26 cellular contexts compared by ENCODE assay signal in genomic region chr2:212289301-212289700, GRCh38.
"Had no signal": no experiment of that assay in that cellular context is flagged by ENCODE, and none has a peak within 500 bp of the region (broad histone marks: within the 10 kb centered on the region; RNA-seq: fewer than 3 reads in every experiment).

No MANE protein-coding gene starts in this region.

- DNase-seq: naive thymus-derived CD8-positive, alpha-beta T cell; nephron progenitor cell; nucleus accumbens; pancreas; right cardiac atrium; right lobe of liver; sigmoid colon; small intestine; stimulated activated CD4-positive, alpha-beta T cell treated with anti-CD3 and anti-CD28 coated beads, Interleukin-15, amount 100 ng/mL, for 24 hours; stimulated activated CD4-positive, alpha-beta T cell treated with anti-CD3 and anti-CD28 coated beads, Interleukin-2, amount 100 ng/mL, for 24 hours; stimulated activated CD4-positive, alpha-beta T cell treated with anti-CD3 and anti-CD28 coated beads, Interleukin-2, amount 100 ng/mL, for 48 hours; stimulated activated CD4-positive, alpha-beta T cell treated with anti-CD3 and anti-CD28 coated beads, Interleukin-4, amount 100 ng/mL, for 24 hours; stimulated activated naive B cell treated with anti-CD40 and anti-IgM and Interleukin-4, amounts not matched to agents 10 μg/mL and 1 μg/mL and 100 μg/mL, for 72 hours; stimulated activated naive CD4-positive, alpha-beta T cell treated with Interleukin-2 at 50 U/mL for 16 hours; stomach; thyroid gland; trophoblast cell; upper lobe of left lung had no signal

- H3K36me3 ChIP-seq: neutrophil, pancreas, prostate gland, right lobe of liver, sigmoid colon, stomach, thoracic aorta, thyroid gland, tibial nerve, upper lobe of left lung, vagina had no signal

- H3K4me3 ChIP-seq: pancreas, prostate gland, right lobe of liver, sigmoid colon, stomach, thoracic aorta, thyroid gland, tibial nerve, upper lobe of left lung, vagina had no signal

- H3K9me3 ChIP-seq: neutrophil, pancreas, prostate gland, right lobe of liver, sigmoid colon, stomach, thoracic aorta, thyroid gland, tibial nerve, upper lobe of left lung, vagina had no signal

- H3K27ac ChIP-seq: neutrophil, pancreas, prostate gland, right lobe of liver, sigmoid colon, stomach, thoracic aorta, thyroid gland, tibial nerve, upper lobe of left lung, vagina had no signal

- ATAC-seq: naive thymus-derived CD8-positive, alpha-beta T cell; natural killer cell treated with Interleukin-12 subunit alpha and Interleukin-12 subunit beta and Interleukin-15 and Interleukin-18, amount 100 ng/mL, for 72 hours; pancreas; right cardiac atrium; right lobe of liver; stimulated activated effector memory CD8-positive, alpha-beta T cell treated with anti-CD3 and anti-CD28 coated beads, Interleukin-12 subunit alpha, Interleukin-12 subunit beta, amount 100 ng/mL, for 72 hours; stimulated activated naive B cell treated with anti-CD40 and anti-IgM and Interleukin-4, amounts not matched to agents 10 μg/mL and 1 μg/mL and 100 μg/mL, for 72 hours had no signal

- H3K4me1 ChIP-seq: pancreas, prostate gland, right lobe of liver, sigmoid colon, stomach, thyroid gland, tibial nerve, upper lobe of left lung, vagina had no signal

- H3K27me3 ChIP-seq: neutrophil, pancreas, right lobe of liver, sigmoid colon, stomach, thyroid gland, tibial nerve, upper lobe of left lung, vagina had no signal

- FAIRE-seq: pancreas, small intestine, urothelium cell line had no signal
